1 cellular context compared by ENCODE assay signal in genomic region chr1:247111636-247112478, GRCh38.
TF ChIP-seq lines count a peak whose summit lies in the region.

No MANE protein-coding gene starts in this region.

TF ChIP-seq in K562, 482 proteins besides CTCF, POLR2A, EP300 and RAD21 (continued from another document and continues in another):
- TF ChIP-seq ATF3 (IDR thresholded peaks at IDR 0.05) (no peak), ATF3 (CRISPR knock-in tag; conservative IDR thresholded peaks at IDR 0.05) (no peak), NONO (IDR thresholded peaks at IDR 0.05; ENCODE audit: low read depth in 2 of 2, low read length in 1 of 2) (peak; percentile 47 to 81), EGR1 (conservative IDR thresholded peaks at IDR 0.05) (no peak), ZBTB43 (CRISPR knock-in tag; IDR thresholded peaks at IDR 0.05) (no peak), NR4A1 (CRISPR knock-in tag; IDR thresholded peaks at IDR 0.05) (no peak), NR4A1 (tag; IDR thresholded peaks at IDR 0.05) (0 out of 2 replicates have a peak, but pooled peaks have one; percentile 27), TEAD1 (CRISPR knock-in tag; IDR thresholded peaks at IDR 0.05) (no peak), GATA2 (CRISPR knock-in tag; IDR thresholded peaks at IDR 0.05) (no peak), ZNF830 (CRISPR knock-in tag; IDR thresholded peaks at IDR 0.05) (no peak), THRA (IDR thresholded peaks at IDR 0.05) (no peak), KLF6 (CRISPR knock-in tag; IDR thresholded peaks at IDR 0.05; ENCODE audit: borderline replicate concordance) (peak; percentile 72; the same call in 1 of the 2 replicates), TAF9B (IDR thresholded peaks at IDR 0.05; ENCODE audit: partially characterized antibody) (no peak), MEIS2 (IDR thresholded peaks at IDR 0.05; ENCODE audit: partially characterized antibody) (peak; percentile 39), HNRNPL (IDR thresholded peaks at IDR 0.05; ENCODE audit: low read depth, low read length) (peak; percentile 87), MYBL2 (IDR thresholded peaks at IDR 0.05; ENCODE audit: low read depth) (no peak), MYBL2 (CRISPR knock-in tag; IDR thresholded peaks at IDR 0.05; ENCODE audit: borderline replicate concordance) (no peak), USF1 (CRISPR knock-in tag; IDR thresholded peaks at IDR 0.05) (no peak; the same call in 1 of the 2 replicates), ZNF780A (CRISPR knock-in tag; IDR thresholded peaks at IDR 0.05) (no peak), RBBP5 (IDR thresholded peaks at IDR 0.05; ENCODE audit: borderline replicate concordance, insufficient read depth, low read length, poor library complexity, severe bottlenecking) (peak; percentile 74), TBL1XR1 (IDR thresholded peaks at IDR 0.05; ENCODE audit: low read length in 2 of 2) (no peak), ZBTB40 (IDR thresholded peaks at IDR 0.05) (peak; percentile 79), ZBTB40 (CRISPR knock-in tag; IDR thresholded peaks at IDR 0.05) (no peak), NR2C1 (IDR thresholded peaks at IDR 0.05) (no peak), NR2C1 (tag; IDR thresholded peaks at IDR 0.05) (no peak), ZFP30 (CRISPR knock-in tag; IDR thresholded peaks at IDR 0.05; ENCODE audit: borderline replicate concordance) (no peak), L3MBTL2 (IDR thresholded peaks at IDR 0.05) (peak; percentile 95), ZNF232 (CRISPR knock-in tag; IDR thresholded peaks at IDR 0.05) (no peak), KHSRP (IDR thresholded peaks at IDR 0.05) (no peak), ZNF24 (IDR thresholded peaks at IDR 0.05) (no peak), HDAC8 (tag; IDR thresholded peaks at IDR 0.05) (no peak), NR2F6 (CRISPR knock-in tag; IDR thresholded peaks at IDR 0.05) (no peak), ZNF644 (tag; IDR thresholded peaks at IDR 0.05; ENCODE audit: low read depth) (no peak), ZNF444 (CRISPR knock-in tag; IDR thresholded peaks at IDR 0.05) (no peak), MNT (conservative IDR thresholded peaks at IDR 0.05) (peak in 1 of 2 experiments; percentile 58; a peak in 1 of 4 replicates), SFPQ (IDR thresholded peaks at IDR 0.05; ENCODE audit: low read depth, low read length) (no peak), HSF4 (CRISPR knock-in tag; IDR thresholded peaks at IDR 0.05; ENCODE audit: borderline replicate concordance) (no peak), FOXJ2 (tag; IDR thresholded peaks at IDR 0.05) (no peak), ZNF512 (tag; IDR thresholded peaks at IDR 0.05) (no peak), FOSL1 (tag; conservative IDR thresholded peaks at IDR 0.05) (no peak), DMBX1 (CRISPR knock-in tag; IDR thresholded peaks at IDR 0.05; ENCODE audit: borderline replicate concordance) (no peak; the same call in 1 of the 2 replicates), ELF1 (tag; IDR thresholded peaks at IDR 0.05) (peak; percentile 86)
